In genomic region chr13:67048084-67048792, GRCh38 we compare ENCODE assay signal across 8 cellular contexts.
DNase-seq lines count a peak whose midpoint lies in the region; ATAC-seq and TF ChIP-seq lines count a peak whose summit lies in the region.

No MANE protein-coding gene starts in this region.

- no peaks in the 10 kb centered on the region for H3K4me1 Mint-ChIP-seq in CD8-positive, alpha-beta T cell (ENCODE audit: low read depth)
- peaks cover 0 to 7% (median 0%) of the 10 kb centered on the region in 4 donors for H3K4me1 Mint-ChIP-seq in naive thymus-derived CD8-positive, alpha-beta T cell

- ATAC-seq in GM19452 (IDR thresholded peaks at IDR 0.05; ENCODE audit: unreplicated experiment) (peak; percentile 71), HG03066 (IDR thresholded peaks at IDR 0.05; ENCODE audit: low read depth, unreplicated experiment) (peak; percentile 70)
- no peak for ATAC-seq in CD8-positive, alpha-beta T cell
- no peak for ATAC-seq in naive thymus-derived CD8-positive, alpha-beta T cell

- no peak overlapping the region for H3K4me3 Mint-ChIP-seq in CD8-positive, alpha-beta T cell
- H3K4me3 Mint-ChIP-seq in naive thymus-derived CD8-positive, alpha-beta T cell: no peak overlapping the region

- H3K4me1 ChIP-seq in CD8-positive, alpha-beta T cell (ENCODE audit: insufficient read depth, low read length): no peaks in the 10 kb centered on the region
- no peaks in the 10 kb centered on the region for H3K4me1 ChIP-seq in ascending aorta

- peak; percentile 93 for DNase-seq in astrocyte of the spinal cord (ENCODE audit: low read depth, low spot score)
- peak; percentile 86 for DNase-seq in non-pigmented ciliary epithelial cell (ENCODE audit: low read depth)
- no peak for DNase-seq in CD8-positive, alpha-beta T cell
- DNase-seq in ascending aorta (ENCODE audit: low spot score in 2 of 2): no peak
- no peak for DNase-seq in hippocampal formation (lab: John Stamatoyannopoulos, UW)
- no peak for DNase-seq in naive thymus-derived CD8-positive, alpha-beta T cell

- no peaks in the 10 kb centered on the region for H3K9me3 ChIP-seq in CD8-positive, alpha-beta T cell (ENCODE audit: low read length)
- no peaks in the 10 kb centered on the region for H3K9me3 ChIP-seq in ascending aorta

- H3K9me3 Mint-ChIP-seq in CD8-positive, alpha-beta T cell: no peaks in the 10 kb centered on the region
- H3K9me3 Mint-ChIP-seq in naive thymus-derived CD8-positive, alpha-beta T cell: no peaks in the 10 kb centered on the region

- H3K27me3 Mint-ChIP-seq in CD8-positive, alpha-beta T cell (ENCODE audit: low read depth): no peaks in the 10 kb centered on the region
- H3K27me3 Mint-ChIP-seq in naive thymus-derived CD8-positive, alpha-beta T cell: no peaks in the 10 kb centered on the region

- H3K27ac Mint-ChIP-seq in CD8-positive, alpha-beta T cell: no peak overlapping the region
- H3K27ac Mint-ChIP-seq in naive thymus-derived CD8-positive, alpha-beta T cell: peak overlapping the region in 1 of 10 donors; percentile 12

- H3K27me3 ChIP-seq in CD8-positive, alpha-beta T cell (ENCODE audit: insufficient read depth, low read length): no peaks in the 10 kb centered on the region
- H3K27me3 ChIP-seq in ascending aorta: no peaks in the 10 kb centered on the region

- H3K36me3 Mint-ChIP-seq in CD8-positive, alpha-beta T cell: no peaks in the 10 kb centered on the region
- no peaks in the 10 kb centered on the region for H3K36me3 Mint-ChIP-seq in naive thymus-derived CD8-positive, alpha-beta T cell

- in situ Hi-C loops in astrocyte of the spinal cord (cut with HindIII; ENCODE audit: low sequenced_read_pairs): no loop called here

- TF ChIP-seq CTCF in astrocyte of the spinal cord (IDR thresholded peaks at IDR 0.05; ENCODE audit: low read depth, low read length): no peak
- no peak for TF ChIP-seq CTCF in CD8-positive, alpha-beta T cell (IDR thresholded peaks at IDR 0.05)
- no peak for TF ChIP-seq CTCF in ascending aorta (IDR thresholded peaks at IDR 0.05)

- intact Hi-C loops in CD8-positive, alpha-beta T cell (cut with DNase I, micrococcal nuclease): no loop called here
- intact Hi-C loops in ascending aorta (cut with DNase I): no loop called here

- no peak overlapping the region for H3K4me3 ChIP-seq in astrocyte of the spinal cord (ENCODE audit: low read depth, low read length)
- no peak overlapping the region for H3K4me3 ChIP-seq in CD8-positive, alpha-beta T cell (ENCODE audit: low read depth, low read length)
- no peak overlapping the region for H3K4me3 ChIP-seq in ascending aorta

- POLR2A ChIA-PET in CD8-positive, alpha-beta T cell (lab: Charles Lee): no interaction called here
- POLR2A ChIA-PET in naive thymus-derived CD8-positive, alpha-beta T cell (lab: Charles Lee): no interaction called here

- CTCF ChIA-PET in CD8-positive, alpha-beta T cell (lab: Charles Lee): no interaction called here

- no peak overlapping the region for H3K27ac ChIP-seq in CD8-positive, alpha-beta T cell (ENCODE audit: low read depth, low read length)
- no peak overlapping the region for H3K27ac ChIP-seq in ascending aorta

- H3K36me3 ChIP-seq in CD8-positive, alpha-beta T cell (ENCODE audit: insufficient read depth, low read length): no peaks in the 10 kb centered on the region
- H3K36me3 ChIP-seq in ascending aorta: no peaks in the 10 kb centered on the region

Comparison
In these comparisons a context has a peak if more than half of its experiments do, and no peak if none do; other contexts are left out.
1. ATAC-seq: peak in GM19452 (single experiment) and HG03066 (single experiment); none in CD8-positive, alpha-beta T cell (single experiment) and naive thymus-derived CD8-positive, alpha-beta T cell (0 of 2).
2. DNase-seq: peak in astrocyte of the spinal cord (single experiment) and non-pigmented ciliary epithelial cell (single experiment); none in CD8-positive, alpha-beta T cell (0 of 7), ascending aorta (0 of 2), hippocampal formation (0 of 2) and naive thymus-derived CD8-positive, alpha-beta T cell (0 of 10).